In the genomic region with DNA sequence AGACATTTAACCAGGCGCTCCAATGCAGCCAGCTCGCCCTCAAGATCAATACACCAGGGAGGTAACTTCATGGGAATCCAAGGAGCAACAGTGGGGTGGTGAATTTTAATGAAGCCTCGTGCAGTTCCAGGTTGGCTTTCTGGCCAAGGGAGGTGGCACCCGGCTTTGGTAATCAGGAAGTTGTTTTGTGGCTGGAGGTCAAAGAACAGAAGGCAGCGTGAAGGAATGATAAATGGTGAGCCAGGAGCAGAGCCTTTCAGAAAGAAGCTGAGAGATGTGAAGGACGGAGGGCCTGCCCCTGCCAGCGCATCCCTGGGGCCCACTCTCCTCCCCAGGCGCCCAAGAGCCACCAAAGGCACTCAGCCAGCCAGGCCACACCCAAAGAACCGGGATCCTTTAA, we compare ENCODE assay signal across 11 cellular contexts.
DNase-seq lines count a peak whose midpoint lies in the region; ATAC-seq and TF ChIP-seq lines count a peak whose summit lies in the region.
"Had no signal": no experiment of that assay in that cellular context is flagged by ENCODE, and none has a peak within 500 bp of the region (broad histone marks: within the 10 kb centered on the region; RNA-seq: fewer than 3 reads in every experiment).

No MANE protein-coding gene starts in this region.

- no peak overlapping the region for H3K4me3 Mint-ChIP-seq in stimulated activated naive CD8-positive, alpha-beta T cell treated with anti-CD3 and anti-CD28 coated beads, Interleukin-15, Interleukin-2, amounts not matched to agents 100 ng/mL and 50 ng/mL, for 24 hours
- no peak overlapping the region for H3K4me3 Mint-ChIP-seq in stimulated activated naive CD8-positive, alpha-beta T cell treated with anti-CD3 and anti-CD28 coated beads, Interleukin-15, amount 100 ng/mL, for 72 hours
- H3K4me3 Mint-ChIP-seq in neural crest cell, result peak overlapping the region; percentile 49
- H3K4me3 Mint-ChIP-seq: T-cell had no signal

- no peaks in the 10 kb centered on the region for H3K36me3 ChIP-seq in aorta (ENCODE audit: control insufficient read depth in 1 of 2, insufficient read depth in 2 of 2, low read length in 1 of 2)
- H3K36me3 ChIP-seq: breast epithelium had no signal

- 88 to 91% methylated on average over 9 of the region's 9 CpGs for WGBS in aorta, 2 donors

- peaks cover 28% of the 10 kb centered on the region for H3K4me1 Mint-ChIP-seq in stimulated activated naive CD8-positive, alpha-beta T cell treated with anti-CD3 and anti-CD28 coated beads, Interleukin-15, Interleukin-2, amounts not matched to agents 100 ng/mL and 50 ng/mL, for 24 hours (ENCODE audit: low read depth)
- peaks cover 32% of the 10 kb centered on the region for H3K4me1 Mint-ChIP-seq in stimulated activated naive CD8-positive, alpha-beta T cell treated with anti-CD3 and anti-CD28 coated beads, Interleukin-15, amount 100 ng/mL, for 72 hours
- H3K4me1 Mint-ChIP-seq in neural crest cell, result peaks cover 26% of the 10 kb centered on the region

- H3K27ac ChIP-seq in epithelial cell of prostate (peak overlapping the region; percentile 26), aorta (ENCODE audit: low read depth in 1 of 2, low read length in 2 of 2) (no peak overlapping the region)
- H3K27ac ChIP-seq: KMS-11 had no signal

- no peak for ATAC-seq in stimulated activated naive CD8-positive, alpha-beta T cell treated with anti-CD3 and anti-CD28 coated beads, Interleukin-15, amount 100 ng/mL, for 72 hours
- peak; percentile 50 for ATAC-seq in aorta (ENCODE audit: low FRiP score)
- ATAC-seq: T-cell had no signal

- intact Hi-C loops in aorta (cut with DNase I) (no loop called here), posterior cingulate gyrus (cut with DNase I) (no loop called here)

- no peaks in the 10 kb centered on the region for H3K9me3 Mint-ChIP-seq in stimulated activated naive CD8-positive, alpha-beta T cell treated with anti-CD3 and anti-CD28 coated beads, Interleukin-15, Interleukin-2, amounts not matched to agents 100 ng/mL and 50 ng/mL, for 24 hours
- H3K9me3 Mint-ChIP-seq in stimulated activated naive CD8-positive, alpha-beta T cell treated with anti-CD3 and anti-CD28 coated beads, Interleukin-15, amount 100 ng/mL, for 72 hours, result no peaks in the 10 kb centered on the region
- peaks cover 4% of the 10 kb centered on the region for H3K9me3 Mint-ChIP-seq in neural crest cell
- H3K9me3 Mint-ChIP-seq: T-cell had no signal

- no peaks in the 10 kb centered on the region for H3K9me3 ChIP-seq in aorta (ENCODE audit: control insufficient read depth, low read length)
- H3K9me3 ChIP-seq: breast epithelium had no signal

- no peak for TF ChIP-seq CTCF in neural crest cell (conservative IDR thresholded peaks at IDR 0.05)

- H3K27ac Mint-ChIP-seq in stimulated activated naive CD8-positive, alpha-beta T cell treated with anti-CD3 and anti-CD28 coated beads, Interleukin-15, Interleukin-2, amounts not matched to agents 100 ng/mL and 50 ng/mL, for 24 hours, result peak overlapping the region; percentile 77
- peak overlapping the region in 1 of 2 donors; percentile 19 for H3K27ac Mint-ChIP-seq in stimulated activated naive CD8-positive, alpha-beta T cell treated with anti-CD3 and anti-CD28 coated beads, Interleukin-15, amount 100 ng/mL, for 72 hours
- H3K27ac Mint-ChIP-seq in neural crest cell (ENCODE audit: unreplicated experiment), result peak overlapping the region; percentile 81
- H3K27ac Mint-ChIP-seq: T-cell had no signal

- DNase-seq in stimulated activated naive CD8-positive, alpha-beta T cell treated with anti-CD3 and anti-CD28 coated beads, Interleukin-15, amount 100 ng/mL, for 72 hours, result no peak
- DNase-seq in epithelial cell of prostate (ENCODE audit: low read depth, low spot score) (no peak), neural crest cell (ENCODE audit: low read depth, low spot score) (peak; percentile 3), aorta (no peak), AML-193 (lab: John Stamatoyannopoulos, UW) (no peak), iPS-NIHi7 (ENCODE audit: extremely low spot score) (no peak), posterior cingulate gyrus (no peak)
- DNase-seq: T-cell had no signal

- H3K36me3 Mint-ChIP-seq in stimulated activated naive CD8-positive, alpha-beta T cell treated with anti-CD3 and anti-CD28 coated beads, Interleukin-15, Interleukin-2, amounts not matched to agents 100 ng/mL and 50 ng/mL, for 24 hours (ENCODE audit: low read depth), result no peaks in the 10 kb centered on the region
- no peaks in the 10 kb centered on the region for H3K36me3 Mint-ChIP-seq in neural crest cell (ENCODE audit: low read depth)
- H3K36me3 Mint-ChIP-seq: T-cell had no signal

- H3K4me1 ChIP-seq in aorta (ENCODE audit: control insufficient read depth in 1 of 2, insufficient read depth in 2 of 2, low read length in 2 of 2), result peaks cover 0 to 2% of the 10 kb centered on the region in 2 donors
- H3K4me1 ChIP-seq: breast epithelium had no signal

- H3K4me3 ChIP-seq in aorta (ENCODE audit: low read length in 2 of 2), result no peak overlapping the region
- H3K4me3 ChIP-seq: breast epithelium had no signal

- peaks cover 12% of the 10 kb centered on the region for H3K27me3 Mint-ChIP-seq in stimulated activated naive CD8-positive, alpha-beta T cell treated with anti-CD3 and anti-CD28 coated beads, Interleukin-15, Interleukin-2, amounts not matched to agents 100 ng/mL and 50 ng/mL, for 24 hours
- H3K27me3 Mint-ChIP-seq in stimulated activated naive CD8-positive, alpha-beta T cell treated with anti-CD3 and anti-CD28 coated beads, Interleukin-15, amount 100 ng/mL, for 72 hours, result peaks cover 13% of the 10 kb centered on the region
- H3K27me3 Mint-ChIP-seq in neural crest cell (ENCODE audit: low read depth), result no peaks in the 10 kb centered on the region
- H3K27me3 Mint-ChIP-seq: T-cell had no signal

- H3K27me3 ChIP-seq in aorta (ENCODE audit: control insufficient read depth in 1 of 2, insufficient read depth in 2 of 2, low read length in 1 of 2), result no peaks in the 10 kb centered on the region
- H3K27me3 ChIP-seq: breast epithelium had no signal
